In the genomic region with DNA sequence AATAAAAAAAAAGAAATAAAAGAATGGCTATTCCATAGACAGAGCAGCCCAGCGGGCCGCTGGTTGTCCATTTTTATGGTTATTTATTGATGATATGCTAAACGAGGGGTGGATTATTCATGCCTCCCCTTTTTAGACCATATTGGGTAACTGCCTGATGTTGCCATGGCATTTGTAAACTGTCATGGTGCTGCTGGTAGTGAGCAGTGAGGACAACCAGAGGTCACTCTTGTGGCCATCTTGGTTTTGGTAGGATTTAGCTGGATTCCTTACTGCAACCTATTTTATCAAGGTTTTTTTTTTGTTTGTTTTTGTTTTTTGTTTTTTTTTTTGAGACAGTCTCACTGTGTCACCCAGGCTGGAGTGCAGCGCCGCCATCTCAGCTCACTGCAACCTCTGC, we compare ENCODE assay signal across 5 cellular contexts. TPM values are rescaled to one million over a fixed set of nuclear protein-coding genes. Genes with fewer than 3 reads are reported as not detected.
DNase-seq lines count a peak whose midpoint lies in the region; ATAC-seq, FAIRE-seq and TF ChIP-seq lines count a peak whose summit lies in the region.
"Not testable (repeated sequence)": the region's sequence is repeated elsewhere in the genome, so short reads cannot be mapped to it uniquely, and the experiment has no call there.

No MANE protein-coding gene starts in this region.

- H3K9me1 ChIP-seq in K562 (ENCODE audit: control insufficient read depth, insufficient read depth, low read length), result not testable (repeated sequence)

- not testable (repeated sequence) for DNase-seq in K562 (ENCODE audit: extremely low read depth in 1 of 4, low spot score in 3 of 4); left ventricle myocardium inferior; aorta
- DNase-seq in sciatic nerve (ENCODE audit: low spot score) (peak; percentile 10), spleen (peak; percentile 6)

- not testable (repeated sequence) for H3K27me3 ChIP-seq in K562 (ENCODE audit: control insufficient read depth in 2 of 2, insufficient read depth in 2 of 2, low read length in 2 of 2); left ventricle myocardium inferior (ENCODE audit: low read depth); spleen (replicated peaks in 1 of 7); aorta (ENCODE audit: control insufficient read depth in 1 of 2, insufficient read depth in 2 of 2, low read length in 1 of 2)

- POLR2A ChIA-PET in K562 (lab: Yijun Ruan, JAX), result not testable (repeated sequence)

- not testable (repeated sequence) for H3K79me2 ChIP-seq in K562 (ENCODE audit: control insufficient read depth, insufficient read depth, low read length)

- not testable (repeated sequence) for ATAC-seq in K562; sciatic nerve; aorta (ENCODE audit: low FRiP score)

- intact Hi-C loops in K562 (cut with micrococcal nuclease); left ventricle myocardium inferior (cut with micrococcal nuclease); sciatic nerve (cut with DNase I); spleen (cut with DNase I; ENCODE audit: low total_unique reads): not testable (repeated sequence)
- intact Hi-C loops in aorta (cut with DNase I), result loop anchor here in 1 of 2 donors (5.0 kb wide), 1 partner anchor 41 kb away; no protein-coding TSS in a partner anchor

- not testable (repeated sequence) for TF ChIP-seq RAD21 in K562 (CRISPR knock-in tag; conservative IDR thresholded peaks at IDR 0.05 in 1 of 2, IDR thresholded peaks at IDR 0.05 in 1 of 2)

- H3K4me3 ChIP-seq in K562; left ventricle myocardium inferior; spleen; aorta (ENCODE audit: low read length in 2 of 2): not testable (repeated sequence)

- CTCF ChIA-PET in K562 (lab: Yijun Ruan, JAX; ENCODE audit: low intra/inter-chr PET ratio), result not testable (repeated sequence)

- H3K9me3 ChIP-seq in K562 (replicated peaks; ENCODE audit: control insufficient read depth, insufficient read depth, low read depth, low read length); left ventricle myocardium inferior (replicated peaks); spleen; aorta (ENCODE audit: control insufficient read depth, low read length): not testable (repeated sequence)

- H3K9ac ChIP-seq in K562 (ENCODE audit: insufficient read depth in 1 of 2, low read depth in 2 of 2, low read length in 2 of 2), result not testable (repeated sequence)

- 54% methylated on average over 3 of the region's 5 CpGs for WGBS in K562 (ENCODE audit: insufficient coverage, low coverage, missing lambda C conversion rate)
- WGBS in spleen, 5 donors, result 88 to 97% (median 92%) methylated on average over 5 of the region's 5 CpGs
- 93 to 94% methylated on average over 5 of the region's 5 CpGs for WGBS in aorta, 2 donors

- not testable (repeated sequence) for BruUV-seq in K562 (replicated peaks; lab: Mats Ljungman, UMichigan)

- not testable (repeated sequence) for TF ChIP-seq EP300 in K562 (IDR thresholded peaks at IDR 0.05; ENCODE audit: low read length)

- not testable (repeated sequence) for H4K20me1 ChIP-seq in K562 (replicated peaks; ENCODE audit: control insufficient read depth, insufficient read depth, low read length)

- not testable (repeated sequence) for H2AFZ ChIP-seq in K562 (ENCODE audit: low read depth, low read length)

- in situ Hi-C loops in K562 (cut with MboI), result not testable (repeated sequence)

- H3K4me1 ChIP-seq in K562 (replicated peaks in 1 of 2; ENCODE audit: control insufficient read depth in 2 of 2, insufficient read depth in 2 of 2, low read length in 2 of 2); spleen: not testable (repeated sequence)
- H3K4me1 ChIP-seq in left ventricle myocardium inferior, result peaks cover 32% of the 10 kb centered on the region
- H3K4me1 ChIP-seq in aorta (ENCODE audit: control insufficient read depth in 1 of 2, insufficient read depth in 2 of 2, low read length in 2 of 2), result peaks cover 2 to 12% of the 10 kb centered on the region in 2 donors

- not testable (repeated sequence) for H3K4me2 ChIP-seq in K562 (ENCODE audit: insufficient read depth, low read length)

- FAIRE-seq in K562 (lab: Jason Lieb, UNC), result not testable (repeated sequence)

- not testable (repeated sequence) for H3K36me3 ChIP-seq in K562 (ENCODE audit: control insufficient read depth, insufficient read depth, low read length); left ventricle myocardium inferior; spleen; aorta (ENCODE audit: control insufficient read depth in 1 of 2, insufficient read depth in 2 of 2, low read length in 1 of 2)

- not testable (repeated sequence) for TF ChIP-seq CTCF in K562 (IDR thresholded peaks at IDR 0.05 in 2 of 3, conservative IDR thresholded peaks at IDR 0.05 in 1 of 3; ENCODE audit: insufficient read depth in 2 of 3, low read depth in 1 of 3, low read length in 3 of 3); left ventricle myocardium inferior (IDR thresholded peaks at IDR 0.05; ENCODE audit: borderline replicate concordance); spleen (IDR thresholded peaks at IDR 0.05 in 8 of 11, conservative IDR thresholded peaks at IDR 0.05 in 3 of 11)

- TF ChIP-seq POLR2A in K562 (conservative IDR thresholded peaks at IDR 0.05); spleen (IDR thresholded peaks at IDR 0.05): not testable (repeated sequence)

- H3K27ac ChIP-seq in K562 (ENCODE audit: extremely low read depth, low read depth, low read length); spleen: not testable (repeated sequence)
- H3K27ac ChIP-seq in left ventricle myocardium inferior (replicated peaks) (peak overlapping the region; percentile 73), aorta (ENCODE audit: low read depth in 1 of 2, low read length in 2 of 2) (peak overlapping the region; percentile 23 to 26)

TF ChIP-seq in K562, 482 proteins besides CTCF, POLR2A, EP300 and RAD21:
- peak; percentile 58; the same call in 1 of the 2 replicates for TF ChIP-seq RFX1 (IDR thresholded peaks at IDR 0.05)
- TF ChIP-seq ESRRA (IDR thresholded peaks at IDR 0.05; ENCODE audit: borderline replicate concordance, low read depth), result peak; percentile 52; the same call in 1 of the 2 replicates
- peak in 1 of 3 experiments; percentile 54 for TF ChIP-seq YY1 (IDR thresholded peaks at IDR 0.05; ENCODE audit: borderline replicate concordance in 1 of 3, control insufficient read depth in 1 of 3, extremely low read depth in 1 of 3, insufficient read depth in 3 of 3, insufficient read length in 1 of 3, insufficient replicate concordance in 2 of 3, low read depth in 1 of 3, low read length in 2 of 3)

RNA-seq across cellular contexts. Expression of a gene that starts 25.7 kb away (rescaled TPM):
- 6.1 and 12.1 TPM in 2 replicates for total RNA-seq in K562 (2011; cell fraction: chromatin; rRNA removed; ENCODE audit: low replicate concordance)
- 1.7 and 2.9 TPM in 2 replicates for total RNA-seq in K562 (2011; cell fraction: nucleolus; rRNA removed)
- 4.8 and 13.1 TPM in 2 replicates for total RNA-seq in K562 (2011; cell fraction: nucleoplasm; rRNA removed)
- total RNA-seq in K562 (2014; rRNA removed), result 5.0 and 5.7 TPM in 2 replicates
- 9.3 and 9.7 TPM in 2 replicates for total RNA-seq in K562 (2014; rRNA removed; fragmentation: Illumina TruSeq; extraction: Trizol)
- total RNA-seq in K562 (2015; rRNA removed; fragmentation: Illumina TruSeq; extraction: Trizol), result 10.0 and 10.1 TPM in 2 replicates
- total RNA-seq in K562 (2021), result 12.9 and 18.2 TPM in 2 replicates
- polyA plus RNA-seq in K562 (2011; rRNA removed), result 8.4 and 9.7 TPM in 2 replicates
- polyA plus RNA-seq in K562 (2011; cell fraction: cytosol; rRNA removed), result 1.3 and 5.9 TPM in 2 replicates
- polyA plus RNA-seq in K562 (2011; cell fraction: nucleus; rRNA removed), result 4.4 and 5.9 TPM in 2 replicates
- polyA plus RNA-seq in K562 (2012), result 8.3 and 11.2 TPM in 2 replicates
- 18.3 and 20.9 TPM in 2 replicates for polyA plus RNA-seq in K562 (2014; fragmentation: Illumina TruSeq; extraction: Trizol)
- 10 to 100 TPM; 17.6 to 43.7 TPM for polyA plus RNA-seq in K562 (2014; fragmentation: Nextera tagmentation; extraction: Ambion mirVana)
- 7.2 and 10.3 TPM in 2 replicates for polyA plus RNA-seq in K562 (2014; rRNA removed)
- polyA minus RNA-seq in K562 (2011; rRNA and poly(A)+ RNA removed), result 16.1 and 16.7 TPM in 2 replicates
- polyA minus RNA-seq in K562 (2011; cell fraction: cytosol; rRNA and poly(A)+ RNA removed), result 9.8 and 12.7 TPM in 2 replicates
- 3.0 and 5.4 TPM in 2 replicates for polyA minus RNA-seq in K562 (2011; cell fraction: nucleus; rRNA and poly(A)+ RNA removed)
- 22.8 TPM for total RNA-seq in left ventricle myocardium inferior
- total RNA-seq in sciatic nerve, result 57.7 TPM
- 10 to 100 TPM; 35.7 to 53.4 (median 44.1) TPM for total RNA-seq in spleen
- polyA plus RNA-seq in spleen, result 10 to 100 TPM; 11.4 to 13.5 (median 13.0) TPM
- 10 to 100 TPM; 74.3 to 89.0 TPM for total RNA-seq in aorta
- 10 to 100 TPM; 24.8 to 25.3 TPM for polyA plus RNA-seq in aorta
